In the genomic region with DNA sequence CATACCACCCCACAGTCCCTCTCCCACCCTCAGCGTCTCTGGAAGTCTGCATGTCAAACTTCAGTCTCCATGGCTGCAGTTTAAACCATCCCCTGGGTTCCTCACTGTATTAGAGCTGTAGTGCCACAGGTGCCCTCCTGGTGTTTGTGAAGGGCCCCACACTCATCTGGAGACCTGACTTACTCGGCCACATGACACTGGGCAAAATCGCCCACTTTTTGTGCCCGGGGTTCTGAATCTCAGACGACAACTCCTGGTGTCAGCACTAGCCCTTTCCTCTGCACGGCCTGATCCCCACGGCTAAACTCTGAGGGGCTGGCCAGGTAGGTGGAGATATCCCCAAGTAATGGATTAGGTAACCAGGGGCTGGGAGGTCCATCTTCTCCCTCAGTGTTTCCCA, we compare ENCODE assay signal across 19 cellular contexts. TPM values are rescaled to one million over a fixed set of nuclear protein-coding genes. Genes with fewer than 3 reads are reported as not detected.
DNase-seq lines count a peak whose midpoint lies in the region; ATAC-seq and TF ChIP-seq lines count a peak whose summit lies in the region.
"Had no signal": no experiment of that assay in that cellular context is flagged by ENCODE, and none has a peak within 500 bp of the region (broad histone marks: within the 10 kb centered on the region; RNA-seq: fewer than 3 reads in every experiment).

No MANE protein-coding gene starts in this region.

- ATAC-seq in right cardiac atrium = no peak
- no peak for ATAC-seq in left ventricle myocardium superior
- no peak for ATAC-seq in psoas muscle
- ATAC-seq in stimulated activated naive B cell treated with anti-CD40 and anti-IgM and Interleukin-4, amounts not matched to agents 10 μg/mL and 1 μg/mL and 100 μg/mL, for 72 hours (replicated peaks) = no peak
- ATAC-seq: GM23338; stimulated activated naive CD8-positive, alpha-beta T cell treated with anti-CD3 and anti-CD28 coated beads, Interleukin-15, Interleukin-2, amounts not matched to agents 100 U/mL and 50 U/mL, for 24 hours had no signal

- no peaks in the 10 kb centered on the region for H3K9me3 Mint-ChIP-seq in stimulated activated naive B cell treated with anti-CD40 and anti-IgM and Interleukin-4, amounts not matched to agents 10 μg/mL and 1 μg/mL and 100 μg/mL, for 72 hours
- H3K9me3 Mint-ChIP-seq in activated T-helper 1 cell treated with anti-CD3 and anti-CD28 coated beads, Interleukin-12 subunit alpha, Interleukin-12 subunit beta, Interleukin-2, Interleukin-4 antibody, amounts not matched to agents 30 ng/mL and 10 ng/mL and 1 ng/mL, durations not matched to agents 14 hours and 24 hours and 36 hours = no peaks in the 10 kb centered on the region
- H3K9me3 Mint-ChIP-seq: GM23338 had no signal

- H3K4me3 Mint-ChIP-seq in stimulated activated naive B cell treated with anti-CD40 and anti-IgM and Interleukin-4, amounts not matched to agents 10 μg/mL and 1 μg/mL and 100 μg/mL, for 72 hours = no peak overlapping the region
- no peak overlapping the region for H3K4me3 Mint-ChIP-seq in activated T-helper 1 cell treated with anti-CD3 and anti-CD28 coated beads, Interleukin-12 subunit alpha, Interleukin-12 subunit beta, Interleukin-2, Interleukin-4 antibody, amounts not matched to agents 30 ng/mL and 10 ng/mL and 1 ng/mL, durations not matched to agents 14 hours and 24 hours and 36 hours
- H3K4me3 Mint-ChIP-seq: GM23338 had no signal

- H3K4me3 ChIP-seq in right cardiac atrium (ENCODE audit: low read length) (no peak overlapping the region), esophagus squamous epithelium (no peak overlapping the region), psoas muscle (no peak overlapping the region), vagina (no peak overlapping the region)
- H3K4me3 ChIP-seq: GM23338, mucosa of descending colon, ovary had no signal

- TF ChIP-seq POLR2A in esophagus squamous epithelium (IDR thresholded peaks at IDR 0.05) (no peak), vagina (IDR thresholded peaks at IDR 0.05) (no peak)

- intact Hi-C loops in right cardiac atrium (cut with DNase I) = no loop called here
- intact Hi-C loops in left ventricle myocardium superior (cut with micrococcal nuclease) = no loop called here
- intact Hi-C loops in esophagus squamous epithelium (cut with DNase I) = no loop called here
- intact Hi-C loops in psoas muscle (cut with DNase I) = no loop called here
- intact Hi-C loops in vagina (cut with DNase I) = loop anchor here (5.0 kb wide), 1 partner anchor 580 kb away; no protein-coding TSS in a partner anchor
- intact Hi-C loops in activated T-helper 1 cell treated with anti-CD3 and anti-CD28 coated beads, Interleukin-12 subunit alpha, Interleukin-12 subunit beta, Interleukin-2, Interleukin-4 antibody, amounts not matched to agents 30 ng/mL and 10 ng/mL and 1 ng/mL, durations not matched to agents 14 hours and 24 hours and 36 hours (cut with micrococcal nuclease) = no loop called here

- no peak for DNase-seq in right cardiac atrium
- no peak for DNase-seq in left ventricle myocardium superior
- no peak for DNase-seq in esophagus squamous epithelium (lab: John Stamatoyannopoulos, UW)
- DNase-seq in psoas muscle = no peak
- DNase-seq in vagina (ENCODE audit: extremely low spot score in 2 of 2) = peak; percentile 81 to 84
- DNase-seq in stimulated activated naive B cell treated with anti-CD40 and anti-IgM and Interleukin-4, amounts not matched to agents 10 μg/mL and 1 μg/mL and 100 μg/mL, for 72 hours = no peak
- DNase-seq in activated T-helper 1 cell treated with anti-CD3 and anti-CD28 coated beads, Interleukin-12 subunit alpha, Interleukin-12 subunit beta, Interleukin-2, Interleukin-4 antibody, amounts not matched to agents 30 ng/mL and 10 ng/mL and 1 ng/mL, durations not matched to agents 14 hours and 24 hours and 36 hours (ENCODE audit: low spot score) = no peak
- no peak for DNase-seq in kidney glomerular epithelial cell (lab: John Stamatoyannopoulos, UW)
- DNase-seq: activated CD4-positive, CD25-positive, alpha-beta regulatory T cell; Calu3; NCI-H1417 treated with DMSO at 0.1 percent for 48 hours; NCI-H2227 treated with DMSO at 0.1 percent for 48 hours; stimulated activated CD4-positive, alpha-beta T cell treated with anti-CD3 and anti-CD28 coated beads, Interleukin-12 subunit alpha, Interleukin-12 subunit beta, amount 100 ng/mL, for 4 hours; stimulated activated naive CD8-positive, alpha-beta T cell treated with anti-CD3 and anti-CD28 coated beads, Interleukin-15, Interleukin-2, amounts not matched to agents 100 U/mL and 50 U/mL, for 24 hours; T-helper 2 cell had no signal

- no peak for TF ChIP-seq CTCF in esophagus squamous epithelium (IDR thresholded peaks at IDR 0.05)
- no peak for TF ChIP-seq CTCF in psoas muscle (IDR thresholded peaks at IDR 0.05)
- TF ChIP-seq CTCF in vagina (IDR thresholded peaks at IDR 0.05) = no peak

- peaks cover 0 to 5% (median 0%) of the 10 kb centered on the region in 3 donors for H3K36me3 ChIP-seq in esophagus squamous epithelium
- H3K36me3 ChIP-seq in psoas muscle (ENCODE audit: insufficient read depth in 1 of 2, low read depth in 1 of 2) = peaks cover 0 to 14% of the 10 kb centered on the region in 2 donors
- H3K36me3 ChIP-seq in vagina = no peaks in the 10 kb centered on the region
- H3K36me3 ChIP-seq: ovary had no signal

- H3K9me3 ChIP-seq in right cardiac atrium (ENCODE audit: control insufficient read depth, low read length) (no peaks in the 10 kb centered on the region), esophagus squamous epithelium (no peaks in the 10 kb centered on the region), psoas muscle (no peaks in the 10 kb centered on the region), vagina (no peaks in the 10 kb centered on the region)
- H3K9me3 ChIP-seq: mucosa of descending colon, ovary had no signal

- 76% methylated on average over 7 of the region's 7 CpGs for WGBS in right cardiac atrium
- 81 to 90% methylated on average over 3 to 7 of the region's 7 CpGs for WGBS in esophagus squamous epithelium, 2 donors
- WGBS in psoas muscle, 3 donors = 76 to 88% (median 80%) methylated on average over 7 of the region's 7 CpGs

- H3K27me3 Mint-ChIP-seq in stimulated activated naive B cell treated with anti-CD40 and anti-IgM and Interleukin-4, amounts not matched to agents 10 μg/mL and 1 μg/mL and 100 μg/mL, for 72 hours = peaks cover 0 to 3% of the 10 kb centered on the region in 2 donors
- peaks cover 11% of the 10 kb centered on the region for H3K27me3 Mint-ChIP-seq in activated T-helper 1 cell treated with anti-CD3 and anti-CD28 coated beads, Interleukin-12 subunit alpha, Interleukin-12 subunit beta, Interleukin-2, Interleukin-4 antibody, amounts not matched to agents 30 ng/mL and 10 ng/mL and 1 ng/mL, durations not matched to agents 14 hours and 24 hours and 36 hours (ENCODE audit: insufficient read depth)

- peaks cover 5 to 11% of the 10 kb centered on the region in 2 donors for H3K4me1 Mint-ChIP-seq in stimulated activated naive B cell treated with anti-CD40 and anti-IgM and Interleukin-4, amounts not matched to agents 10 μg/mL and 1 μg/mL and 100 μg/mL, for 72 hours
- H3K4me1 Mint-ChIP-seq in activated T-helper 1 cell treated with anti-CD3 and anti-CD28 coated beads, Interleukin-12 subunit alpha, Interleukin-12 subunit beta, Interleukin-2, Interleukin-4 antibody, amounts not matched to agents 30 ng/mL and 10 ng/mL and 1 ng/mL, durations not matched to agents 14 hours and 24 hours and 36 hours (ENCODE audit: low read depth) = peaks cover 6% of the 10 kb centered on the region

- H3K4me1 ChIP-seq in right cardiac atrium (ENCODE audit: control insufficient read depth, insufficient read depth, low read length) (peaks cover 49% of the 10 kb centered on the region), esophagus squamous epithelium (peaks cover 19 to 85% (median 44%) of the 10 kb centered on the region in 3 donors), psoas muscle (peaks cover 94% of the 10 kb centered on the region), vagina (peaks cover 58% of the 10 kb centered on the region)

- H3K27ac ChIP-seq in right cardiac atrium (ENCODE audit: low read length) = peak overlapping the region; percentile 76
- H3K27ac ChIP-seq in esophagus squamous epithelium = peak overlapping the region; percentile 52 to 90 (median 70)
- peak overlapping the region; percentile 56 for H3K27ac ChIP-seq in psoas muscle
- H3K27ac ChIP-seq in vagina = peak overlapping the region; percentile 44
- H3K27ac ChIP-seq: epithelial cell of prostate, ovary had no signal

- H3K27me3 ChIP-seq in right cardiac atrium (ENCODE audit: control insufficient read depth, insufficient read depth) = no peaks in the 10 kb centered on the region
- H3K27me3 ChIP-seq in esophagus squamous epithelium = no peaks in the 10 kb centered on the region
- H3K27me3 ChIP-seq in psoas muscle (ENCODE audit: insufficient read depth in 3 of 3, low read length in 2 of 3) = no peaks in the 10 kb centered on the region
- no peaks in the 10 kb centered on the region for H3K27me3 ChIP-seq in vagina
- H3K27me3 ChIP-seq: ovary had no signal

- no peak overlapping the region for H3K27ac Mint-ChIP-seq in stimulated activated naive B cell treated with anti-CD40 and anti-IgM and Interleukin-4, amounts not matched to agents 10 μg/mL and 1 μg/mL and 100 μg/mL, for 72 hours
- no peak overlapping the region for H3K27ac Mint-ChIP-seq in activated T-helper 1 cell treated with anti-CD3 and anti-CD28 coated beads, Interleukin-12 subunit alpha, Interleukin-12 subunit beta, Interleukin-2, Interleukin-4 antibody, amounts not matched to agents 30 ng/mL and 10 ng/mL and 1 ng/mL, durations not matched to agents 14 hours and 24 hours and 36 hours
- H3K27ac Mint-ChIP-seq: GM23338 had no signal

- peaks cover 0 to 15% of the 10 kb centered on the region in 2 donors for H3K36me3 Mint-ChIP-seq in stimulated activated naive B cell treated with anti-CD40 and anti-IgM and Interleukin-4, amounts not matched to agents 10 μg/mL and 1 μg/mL and 100 μg/mL, for 72 hours
- H3K36me3 Mint-ChIP-seq in activated T-helper 1 cell treated with anti-CD3 and anti-CD28 coated beads, Interleukin-12 subunit alpha, Interleukin-12 subunit beta, Interleukin-2, Interleukin-4 antibody, amounts not matched to agents 30 ng/mL and 10 ng/mL and 1 ng/mL, durations not matched to agents 14 hours and 24 hours and 36 hours (ENCODE audit: low read depth) = no peaks in the 10 kb centered on the region

RNA-seq across cellular contexts. Expression of a gene that starts 6.5 kb away (rescaled TPM):
- total RNA-seq in right cardiac atrium (10 to 100 TPM; 18.9 to 46.2 (median 26.9) TPM), left ventricle myocardium superior (23.1 TPM), esophagus squamous epithelium (1 to 10 TPM; 2.1 to 4.6 (median 3.9) TPM), psoas muscle (10 to 100 TPM in 2 of 4 donors, 1 to 10 TPM in 2; 7.4 to 15.0 (median 10.4) TPM), vagina (6.1 TPM)
- polyA plus RNA-seq in right cardiac atrium (14.3 TPM), psoas muscle (1 to 10 TPM; 1.6 to 5.4 (median 3.7) TPM)
- 1.3 and 1.7 TPM in 2 replicates for total RNA-seq in activated T-helper 1 cell treated with anti-CD3 and anti-CD28 coated beads, Interleukin-12 subunit alpha, Interleukin-12 subunit beta, Interleukin-2, Interleukin-4 antibody, amounts not matched to agents 30 ng/mL and 10 ng/mL and 1 ng/mL, durations not matched to agents 14 hours and 24 hours and 36 hours
- total RNA-seq: Calu3 had no signal

RNA-seq across cellular contexts. Expression of a gene that starts 23.0 kb away (rescaled TPM):
- total RNA-seq in right cardiac atrium (1 to 10 TPM; 5.5 to 7.7 (median 6.7) TPM), left ventricle myocardium superior (7.1 TPM), esophagus squamous epithelium (10 to 100 TPM in 3 of 4 donors, 1 to 10 TPM in 1; 7.2 to 23.8 (median 11.5) TPM), psoas muscle (10 to 100 TPM in 1 of 4 donors, 1 to 10 TPM in 3; 6.2 to 11.6 (median 7.6) TPM), vagina (16.2 TPM)
- polyA plus RNA-seq in right cardiac atrium (3.4 TPM), psoas muscle (10 to 100 TPM in 1 of 3 donors, 1 to 10 TPM in 2; 7.9 to 11.3 (median 8.1) TPM)
- 21.5 and 25.2 TPM in 2 replicates for total RNA-seq in activated T-helper 1 cell treated with anti-CD3 and anti-CD28 coated beads, Interleukin-12 subunit alpha, Interleukin-12 subunit beta, Interleukin-2, Interleukin-4 antibody, amounts not matched to agents 30 ng/mL and 10 ng/mL and 1 ng/mL, durations not matched to agents 14 hours and 24 hours and 36 hours

Comparison
In these comparisons a context has a peak if more than half of its experiments do, and no peak if none do; other contexts are left out.
1. DNase-seq: peak in vagina (2 of 2); none in right cardiac atrium (0 of 3), left ventricle myocardium superior (single experiment), esophagus squamous epithelium (single experiment), psoas muscle (0 of 2), stimulated activated naive B cell treated with anti-CD40 and anti-IgM and Interleukin-4, amounts not matched to agents 10 μg/mL and 1 μg/mL and 100 μg/mL, for 72 hours (single experiment), activated T-helper 1 cell treated with anti-CD3 and anti-CD28 coated beads, Interleukin-12 subunit alpha, Interleukin-12 subunit beta, Interleukin-2, Interleukin-4 antibody, amounts not matched to agents 30 ng/mL and 10 ng/mL and 1 ng/mL, durations not matched to agents 14 hours and 24 hours and 36 hours (single experiment) and kidney glomerular epithelial cell (single experiment).
2. Peak in every context shown above with its lines, with median percentiles within 50 percentile points of each other: H3K27ac ChIP-seq.